Comparison of ENCODE assay signal across 14 cellular contexts in the genomic region with DNA sequence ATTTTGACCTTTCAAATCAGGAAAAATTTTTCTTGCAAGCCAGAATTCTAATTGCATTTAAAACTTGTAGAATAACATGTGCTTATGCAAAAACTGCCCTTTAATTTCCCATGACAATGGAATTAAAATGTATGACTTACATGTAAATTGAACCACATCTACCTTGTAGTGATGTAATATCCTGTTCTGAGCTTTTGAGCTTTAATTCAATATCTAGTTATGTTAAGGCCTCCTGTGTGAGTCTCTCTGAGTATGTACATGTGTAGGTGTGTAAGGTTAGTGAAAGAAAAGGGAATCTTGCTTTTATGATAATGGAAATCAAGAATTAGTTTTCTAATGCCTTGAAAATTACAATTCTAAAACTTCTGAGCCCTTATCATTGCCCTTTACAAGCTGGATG.
DNase-seq lines count a peak whose midpoint lies in the region; ATAC-seq and TF ChIP-seq lines count a peak whose summit lies in the region.
"Had no signal": no experiment of that assay in that cellular context is flagged by ENCODE, and none has a peak within 500 bp of the region (broad histone marks: within the 10 kb centered on the region; RNA-seq: fewer than 3 reads in every experiment).

No MANE protein-coding gene starts in this region.

- POLR2A ChIA-PET in activated B cell treated with CpG ODN at 0.5 μM for 24 hours (lab: Charles Lee), result no interaction called here

- peak; percentile 28 to 34 for ATAC-seq in activated T-cell treated with anti-CD3 and anti-CD28 coated beads, Interleukin-2, amount 50 U/mL, for 4 hours
- ATAC-seq in activated B cell treated with CpG ODN at 0.5 μM for 24 hours (ENCODE audit: low read depth) (no peak), esophagus mucosa (no peak)
- ATAC-seq: CD8-positive, alpha-beta T cell had no signal

- H3K4me3 Mint-ChIP-seq in activated T-cell treated with anti-CD3 and anti-CD28 coated beads, Interleukin-2, amount 50 U/mL, for 4 hours, result no peak overlapping the region
- no peak overlapping the region for H3K4me3 Mint-ChIP-seq in activated B cell treated with CpG ODN at 0.5 μM for 24 hours
- H3K4me3 Mint-ChIP-seq in activated naive CD8-positive, alpha-beta T cell treated with anti-CD3 and anti-CD28 coated beads for 36 hours, result no peak overlapping the region
- H3K4me3 Mint-ChIP-seq in stimulated activated naive CD8-positive, alpha-beta T cell treated with anti-CD3 and anti-CD28 coated beads, Interleukin-15, Interleukin-2, amounts not matched to agents 100 ng/mL and 50 ng/mL, for 24 hours, result no peak overlapping the region
- H3K4me3 Mint-ChIP-seq: B cell; CD8-positive, alpha-beta T cell had no signal

- CTCF ChIA-PET in activated B cell treated with CpG ODN at 0.5 μM for 24 hours (lab: Charles Lee), result no interaction called here

- H3K27ac Mint-ChIP-seq in activated B cell treated with CpG ODN at 0.5 μM for 24 hours, result peak overlapping the region; percentile 0
- peak overlapping the region; percentile 57 for H3K27ac Mint-ChIP-seq in activated naive CD8-positive, alpha-beta T cell treated with anti-CD3 and anti-CD28 coated beads for 36 hours
- peak overlapping the region; percentile 12 for H3K27ac Mint-ChIP-seq in stimulated activated naive CD8-positive, alpha-beta T cell treated with anti-CD3 and anti-CD28 coated beads, Interleukin-15, Interleukin-2, amounts not matched to agents 100 ng/mL and 50 ng/mL, for 24 hours
- H3K27ac Mint-ChIP-seq: B cell; CD8-positive, alpha-beta T cell had no signal

- H3K9me3 Mint-ChIP-seq in activated T-cell treated with anti-CD3 and anti-CD28 coated beads, Interleukin-2, amount 50 U/mL, for 4 hours, result peaks cover 4% of the 10 kb centered on the region
- peaks cover 5% of the 10 kb centered on the region for H3K9me3 Mint-ChIP-seq in activated B cell treated with CpG ODN at 0.5 μM for 24 hours
- peaks cover 1% of the 10 kb centered on the region for H3K9me3 Mint-ChIP-seq in activated naive CD8-positive, alpha-beta T cell treated with anti-CD3 and anti-CD28 coated beads for 36 hours
- H3K9me3 Mint-ChIP-seq in stimulated activated naive CD8-positive, alpha-beta T cell treated with anti-CD3 and anti-CD28 coated beads, Interleukin-15, Interleukin-2, amounts not matched to agents 100 ng/mL and 50 ng/mL, for 24 hours, result peaks cover 4% of the 10 kb centered on the region
- H3K9me3 Mint-ChIP-seq: CD8-positive, alpha-beta T cell had no signal

- peaks cover 1% of the 10 kb centered on the region for H3K36me3 Mint-ChIP-seq in activated T-cell treated with anti-CD3 and anti-CD28 coated beads, Interleukin-2, amount 50 U/mL, for 4 hours (ENCODE audit: insufficient read depth)
- H3K36me3 Mint-ChIP-seq in activated B cell treated with CpG ODN at 0.5 μM for 24 hours (ENCODE audit: low read depth), result no peaks in the 10 kb centered on the region
- no peaks in the 10 kb centered on the region for H3K36me3 Mint-ChIP-seq in activated naive CD8-positive, alpha-beta T cell treated with anti-CD3 and anti-CD28 coated beads for 36 hours
- H3K36me3 Mint-ChIP-seq in stimulated activated naive CD8-positive, alpha-beta T cell treated with anti-CD3 and anti-CD28 coated beads, Interleukin-15, Interleukin-2, amounts not matched to agents 100 ng/mL and 50 ng/mL, for 24 hours (ENCODE audit: low read depth), result no peaks in the 10 kb centered on the region
- H3K36me3 Mint-ChIP-seq: CD8-positive, alpha-beta T cell had no signal

- H3K27me3 Mint-ChIP-seq in activated T-cell treated with anti-CD3 and anti-CD28 coated beads, Interleukin-2, amount 50 U/mL, for 4 hours (ENCODE audit: low read depth), result no peaks in the 10 kb centered on the region
- H3K27me3 Mint-ChIP-seq in activated B cell treated with CpG ODN at 0.5 μM for 24 hours, result peaks cover 1% of the 10 kb centered on the region
- peaks cover 3% of the 10 kb centered on the region for H3K27me3 Mint-ChIP-seq in activated naive CD8-positive, alpha-beta T cell treated with anti-CD3 and anti-CD28 coated beads for 36 hours
- H3K27me3 Mint-ChIP-seq in stimulated activated naive CD8-positive, alpha-beta T cell treated with anti-CD3 and anti-CD28 coated beads, Interleukin-15, Interleukin-2, amounts not matched to agents 100 ng/mL and 50 ng/mL, for 24 hours, result no peaks in the 10 kb centered on the region

- TF ChIP-seq CTCF in activated B cell treated with CpG ODN at 0.5 μM for 24 hours (IDR thresholded peaks at IDR 0.05), result no peak

- peaks cover 9% of the 10 kb centered on the region for H3K4me1 Mint-ChIP-seq in activated T-cell treated with anti-CD3 and anti-CD28 coated beads, Interleukin-2, amount 50 U/mL, for 4 hours (ENCODE audit: low read depth)
- peaks cover 2% of the 10 kb centered on the region for H3K4me1 Mint-ChIP-seq in activated B cell treated with CpG ODN at 0.5 μM for 24 hours
- H3K4me1 Mint-ChIP-seq in activated naive CD8-positive, alpha-beta T cell treated with anti-CD3 and anti-CD28 coated beads for 36 hours, result peaks cover 7% of the 10 kb centered on the region
- peaks cover 18% of the 10 kb centered on the region for H3K4me1 Mint-ChIP-seq in stimulated activated naive CD8-positive, alpha-beta T cell treated with anti-CD3 and anti-CD28 coated beads, Interleukin-15, Interleukin-2, amounts not matched to agents 100 ng/mL and 50 ng/mL, for 24 hours (ENCODE audit: low read depth)
- H3K4me1 Mint-ChIP-seq: B cell had no signal

- DNase-seq in activated T-cell treated with anti-CD3 and anti-CD28 coated beads, Interleukin-2, amount 50 U/mL, for 4 hours, result no peak
- DNase-seq in activated T-cell treated with anti-CD3 and anti-CD28 coated beads, Interleukin-2, amount 50 U/mL, for 48 hours, result no peak
- DNase-seq in activated B cell treated with CpG ODN at 0.5 μM for 24 hours (no peak), HuH-7 (ENCODE audit: low spot score) (no peak)
- DNase-seq in activated naive CD8-positive, alpha-beta T cell treated with anti-CD3 and anti-CD28 coated beads for 36 hours, result no peak
- DNase-seq: Calu3; CD8-positive, alpha-beta T cell; DMS79 treated with DMSO at 0.1 percent for 48 hours; GF-D8; GM23248; HCEC 1CT had no signal

- intact Hi-C loops in activated B cell treated with CpG ODN at 0.5 μM for 24 hours (cut with micrococcal nuclease), result no loop called here

Comparison
In these comparisons a context has a peak if more than half of its experiments do, and no peak if none do; other contexts are left out.
1. ATAC-seq: peak in activated T-cell treated with anti-CD3 and anti-CD28 coated beads, Interleukin-2, amount 50 U/mL, for 4 hours (2 of 2); none in activated B cell treated with CpG ODN at 0.5 μM for 24 hours (single experiment) and esophagus mucosa (single experiment).
2. H3K27ac Mint-ChIP-seq: peak in every context shown above with its lines; median percentile 57 in activated naive CD8-positive, alpha-beta T cell treated with anti-CD3 and anti-CD28 coated beads for 36 hours; 12 in stimulated activated naive CD8-positive, alpha-beta T cell treated with anti-CD3 and anti-CD28 coated beads, Interleukin-15, Interleukin-2, amounts not matched to agents 100 ng/mL and 50 ng/mL, for 24 hours; 0 in activated B cell treated with CpG ODN at 0.5 μM for 24 hours.